Comparison of ENCODE assay signal across 13 cellular contexts in the genomic region with DNA sequence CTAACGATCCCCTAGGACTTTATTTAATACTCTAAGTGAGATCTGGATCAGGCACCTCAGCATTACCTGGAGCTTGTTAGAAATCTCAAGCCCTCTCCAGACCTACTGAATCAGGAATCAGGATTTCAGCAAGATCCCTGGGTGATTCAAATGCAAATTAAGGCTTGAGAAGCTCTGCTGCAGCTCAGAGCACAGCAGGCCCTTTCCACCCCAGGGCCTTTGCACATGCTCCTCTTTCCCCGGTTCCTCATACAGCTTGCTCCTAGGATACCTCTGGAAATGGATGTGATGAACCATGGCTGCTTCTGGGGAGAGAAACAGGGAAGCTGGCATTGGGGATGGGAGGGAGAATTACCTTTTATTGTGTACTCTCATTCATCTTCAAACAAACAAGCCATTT.
DNase-seq lines count a peak whose midpoint lies in the region; ATAC-seq and TF ChIP-seq lines count a peak whose summit lies in the region.
"Had no signal": no experiment of that assay in that cellular context is flagged by ENCODE, and none has a peak within 500 bp of the region (broad histone marks: within the 10 kb centered on the region; RNA-seq: fewer than 3 reads in every experiment).

No MANE protein-coding gene starts in this region.

- H3K36me3 ChIP-seq in duodenal mucosa (ENCODE audit: control insufficient read depth in 1 of 2, insufficient read depth in 2 of 2, low read length in 2 of 2) = no peaks in the 10 kb centered on the region
- H3K36me3 ChIP-seq: esophagus squamous epithelium had no signal

- no peaks in the 10 kb centered on the region for H3K27me3 ChIP-seq in duodenal mucosa (ENCODE audit: control insufficient read depth in 1 of 2, insufficient read depth in 2 of 2, low read length in 2 of 2)
- H3K27me3 ChIP-seq: esophagus squamous epithelium had no signal

- H3K27me3 Mint-ChIP-seq in activated T-cell treated with anti-CD3 and anti-CD28 coated beads, Interleukin-2, amount 50 U/mL, for 24 hours = no peaks in the 10 kb centered on the region
- no peaks in the 10 kb centered on the region for H3K27me3 Mint-ChIP-seq in T-helper 2 cell treated with Interferon-gamma antibody and Interleukin-4, amounts not matched to agents 5 μg/mL and 100 μg/mL, for 36 hours (ENCODE audit: low read depth)

- H3K9me3 ChIP-seq in duodenal mucosa (ENCODE audit: control insufficient read depth in 1 of 2, low read length in 2 of 2) = no peaks in the 10 kb centered on the region
- H3K9me3 ChIP-seq: esophagus squamous epithelium had no signal

- peaks cover 32 to 41% of the 10 kb centered on the region in 2 donors for H3K4me1 ChIP-seq in duodenal mucosa (ENCODE audit: control insufficient read depth in 1 of 2, insufficient read depth in 2 of 2, low read length in 2 of 2)

- H3K9me3 Mint-ChIP-seq in activated T-cell treated with anti-CD3 and anti-CD28 coated beads, Interleukin-2, amount 50 U/mL, for 24 hours = no peaks in the 10 kb centered on the region
- H3K9me3 Mint-ChIP-seq in T-helper 2 cell treated with Interferon-gamma antibody and Interleukin-4, amounts not matched to agents 5 μg/mL and 100 μg/mL, for 36 hours = no peaks in the 10 kb centered on the region

- ATAC-seq in GM21367 (IDR thresholded peaks at IDR 0.05; ENCODE audit: unreplicated experiment) (no peak), SK-N-SH treated with all-trans-retinoic acid at 6 μM for 48 hours (no peak)

- no peaks in the 10 kb centered on the region for H3K36me3 Mint-ChIP-seq in activated T-cell treated with anti-CD3 and anti-CD28 coated beads, Interleukin-2, amount 50 U/mL, for 24 hours (ENCODE audit: low read depth)
- H3K36me3 Mint-ChIP-seq in T-helper 2 cell treated with Interferon-gamma antibody and Interleukin-4, amounts not matched to agents 5 μg/mL and 100 μg/mL, for 36 hours (ENCODE audit: low read depth) = peaks cover 17% of the 10 kb centered on the region

- H3K27ac ChIP-seq in duodenal mucosa (ENCODE audit: low read depth, low read length) (peak overlapping the region; percentile 11), substantia nigra (ENCODE audit: low read depth, low read length, poor library complexity, severe bottlenecking) (peak overlapping the region; percentile 45)

- DNase-seq in activated T-cell treated with anti-CD3 and anti-CD28 coated beads, Interleukin-2, amount 50 U/mL, for 24 hours = no peak
- DNase-seq in activated T-cell treated with anti-CD3 and anti-CD28 coated beads, Interleukin-2, amount 50 U/mL, for 48 hours = no peak
- no peak for DNase-seq in T-helper 2 cell treated with Interferon-gamma antibody and Interleukin-4, amounts not matched to agents 5 μg/mL and 100 μg/mL, for 36 hours (ENCODE audit: low spot score)
- DNase-seq in substantia nigra (lab: John Stamatoyannopoulos, UW) (no peak), GDM1 (lab: John Stamatoyannopoulos, UW) (no peak)
- DNase-seq: esophagus squamous epithelium, HCEC 1CT, NCI-H1105 treated with DMSO at 0.1 percent for 48 hours, NCI-H524, Right ventricle myocardium superior had no signal

- no peak overlapping the region for H3K9ac ChIP-seq in duodenal mucosa (ENCODE audit: low read depth in 1 of 2, low read length in 2 of 2)

- H3K4me1 Mint-ChIP-seq in activated T-cell treated with anti-CD3 and anti-CD28 coated beads, Interleukin-2, amount 50 U/mL, for 24 hours (ENCODE audit: low read depth) = peaks cover 80% of the 10 kb centered on the region
- peaks cover 67% of the 10 kb centered on the region for H3K4me1 Mint-ChIP-seq in T-helper 2 cell treated with Interferon-gamma antibody and Interleukin-4, amounts not matched to agents 5 μg/mL and 100 μg/mL, for 36 hours (ENCODE audit: low read depth)

- peak overlapping the region; percentile 90 for H3K27ac Mint-ChIP-seq in activated T-cell treated with anti-CD3 and anti-CD28 coated beads, Interleukin-2, amount 50 U/mL, for 24 hours
- H3K27ac Mint-ChIP-seq in T-helper 2 cell treated with Interferon-gamma antibody and Interleukin-4, amounts not matched to agents 5 μg/mL and 100 μg/mL, for 36 hours = peak overlapping the region; percentile 99

- peak overlapping the region; percentile 38 to 41 for H3K4me3 ChIP-seq in duodenal mucosa (ENCODE audit: low read depth in 1 of 2, low read length in 2 of 2)

- H3K4me3 Mint-ChIP-seq in activated T-cell treated with anti-CD3 and anti-CD28 coated beads, Interleukin-2, amount 50 U/mL, for 24 hours = peak overlapping the region; percentile 84
- H3K4me3 Mint-ChIP-seq in T-helper 2 cell treated with Interferon-gamma antibody and Interleukin-4, amounts not matched to agents 5 μg/mL and 100 μg/mL, for 36 hours = peak overlapping the region; percentile 92

TF ChIP-seq in SK-N-SH treated with all-trans-retinoic acid at 6 μM for 48 hours, 23 proteins besides CTCF, POLR2A, EP300 and RAD21:
- TF ChIP-seq ZNF8 (CRISPR knock-in tag; IDR thresholded peaks at IDR 0.05) (no peak), SNAI2 (CRISPR knock-in tag; IDR thresholded peaks at IDR 0.05) (no peak), PPARA (CRISPR knock-in tag; IDR thresholded peaks at IDR 0.05; ENCODE audit: borderline replicate concordance) (no peak), ZFP3 (CRISPR knock-in tag; IDR thresholded peaks at IDR 0.05) (no peak), ARNTL (CRISPR knock-in tag; IDR thresholded peaks at IDR 0.05; ENCODE audit: borderline replicate concordance, low read depth) (no peak), ISL1 (CRISPR knock-in tag; IDR thresholded peaks at IDR 0.05) (no peak), ZNF70 (CRISPR knock-in tag; IDR thresholded peaks at IDR 0.05) (no peak), PATZ1 (CRISPR knock-in tag; IDR thresholded peaks at IDR 0.05; ENCODE audit: borderline replicate concordance) (no peak), BACH2 (CRISPR knock-in tag; IDR thresholded peaks at IDR 0.05; ENCODE audit: borderline replicate concordance) (no peak), GLIS3 (CRISPR knock-in tag; IDR thresholded peaks at IDR 0.05) (no peak), ZC3H10 (CRISPR knock-in tag; IDR thresholded peaks at IDR 0.05) (no peak)
- TF ChIP-seq, protein P1, sequence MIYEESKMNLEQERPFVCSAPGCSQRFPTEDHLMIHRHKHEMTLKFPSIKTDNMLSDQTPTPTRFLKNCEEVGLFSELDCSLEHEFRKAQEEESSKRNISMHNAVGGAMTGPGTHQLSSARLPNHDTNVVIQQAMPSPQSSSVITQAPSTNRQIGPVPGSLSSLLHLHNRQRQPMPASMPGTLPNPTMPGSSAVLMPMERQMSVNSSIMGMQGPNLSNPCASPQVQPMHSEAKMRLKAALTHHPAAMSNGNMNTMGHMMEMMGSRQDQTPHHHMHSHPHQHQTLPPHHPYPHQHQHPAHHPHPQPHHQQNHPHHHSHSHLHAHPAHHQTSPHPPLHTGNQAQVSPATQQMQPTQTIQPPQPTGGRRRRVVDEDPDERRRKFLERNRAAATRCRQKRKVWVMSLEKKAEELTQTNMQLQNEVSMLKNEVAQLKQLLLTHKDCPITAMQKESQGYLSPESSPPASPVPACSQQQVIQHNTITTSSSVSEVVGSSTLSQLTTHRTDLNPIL (CRISPR knock-in tag; IDR thresholded peaks at IDR 0.05; ENCODE audit: low read depth) = no peak
- TF ChIP-seq, protein P2, sequence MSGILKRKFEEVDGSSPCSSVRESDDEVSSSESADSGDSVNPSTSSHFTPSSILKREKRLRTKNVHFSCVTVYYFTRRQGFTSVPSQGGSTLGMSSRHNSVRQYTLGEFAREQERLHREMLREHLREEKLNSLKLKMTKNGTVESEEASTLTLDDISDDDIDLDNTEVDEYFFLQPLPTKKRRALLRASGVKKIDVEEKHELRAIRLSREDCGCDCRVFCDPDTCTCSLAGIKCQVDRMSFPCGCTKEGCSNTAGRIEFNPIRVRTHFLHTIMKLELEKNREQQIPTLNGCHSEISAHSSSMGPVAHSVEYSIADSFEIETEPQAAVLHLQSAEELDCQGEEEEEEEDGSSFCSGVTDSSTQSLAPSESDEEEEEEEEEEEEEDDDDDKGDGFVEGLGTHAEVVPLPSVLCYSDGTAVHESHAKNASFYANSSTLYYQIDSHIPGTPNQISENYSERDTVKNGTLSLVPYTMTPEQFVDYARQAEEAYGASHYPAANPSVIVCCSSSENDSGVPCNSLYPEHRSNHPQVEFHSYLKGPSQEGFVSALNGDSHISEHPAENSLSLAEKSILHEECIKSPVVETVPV (CRISPR knock-in tag; IDR thresholded peaks at IDR 0.05) = no peak
